In the genomic region with DNA sequence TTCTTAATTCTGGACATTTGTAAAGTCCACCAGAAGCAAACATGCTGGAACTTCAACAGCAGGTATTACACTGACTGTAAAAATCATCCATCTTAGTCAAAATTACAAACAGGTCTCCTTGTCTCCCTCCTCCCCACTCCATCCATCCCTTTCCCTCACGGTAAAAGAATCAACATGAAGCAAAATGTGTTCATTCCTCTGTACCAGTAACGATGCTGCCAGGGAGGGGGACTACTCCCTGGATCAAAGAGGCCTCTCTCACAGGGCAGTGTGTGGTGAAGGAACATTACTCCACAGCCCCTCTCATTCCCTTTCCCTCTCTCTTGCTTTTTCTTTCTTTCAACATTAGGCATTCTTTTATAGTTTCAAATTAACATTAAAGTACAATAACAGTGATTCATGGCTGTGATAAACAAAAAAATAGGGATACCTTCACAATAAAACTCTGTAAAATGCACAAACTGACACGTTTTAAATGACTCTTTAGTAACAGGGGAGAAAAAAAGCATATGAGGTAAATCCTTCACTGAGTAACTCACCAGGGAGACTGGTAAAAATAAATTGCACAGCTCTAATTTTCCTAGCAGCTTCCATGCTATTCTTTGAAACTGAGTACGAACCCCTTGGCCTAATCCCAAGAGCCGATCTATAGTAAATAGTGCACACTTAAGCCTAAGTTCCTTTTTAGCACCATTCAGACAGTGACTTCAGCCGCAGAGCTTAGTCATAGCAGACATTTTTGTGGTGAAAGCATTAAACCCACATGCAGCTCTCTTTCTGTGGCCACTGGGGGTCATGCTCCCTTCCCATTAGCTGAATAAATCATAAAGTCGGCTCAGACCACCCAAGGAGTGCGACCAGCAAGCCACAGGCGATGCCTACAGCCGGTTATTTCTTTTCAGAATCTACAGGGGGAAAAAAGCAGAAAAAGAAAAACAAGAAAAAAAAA, we compare ENCODE assay signal across 8 cellular contexts.
DNase-seq lines count a peak whose midpoint lies in the region; ATAC-seq and TF ChIP-seq lines count a peak whose summit lies in the region.

No MANE protein-coding gene starts in this region.

- no peak overlapping the region for H3K9ac ChIP-seq in SK-N-SH

- no peak overlapping the region for H3K27ac Mint-ChIP-seq in stimulated activated naive CD8-positive, alpha-beta T cell treated with anti-CD3 and anti-CD28 coated beads, Interleukin-15, amount 100 ng/mL, for 72 hours

- TF ChIP-seq RAD21 in SK-N-SH (IDR thresholded peaks at IDR 0.05; ENCODE audit: low read length) = no peak

- 1% methylated on average over 10 of the region's 10 CpGs for WGBS in SK-N-SH (ENCODE audit: low lambda C conversion rate)

- H3K4me3 ChIP-seq in SK-N-SH (ENCODE audit: low read depth in 2 of 2, low read length in 1 of 2) = peak overlapping the region in 1 of 2 experiments; percentile 5; a peak in 1 of 4 replicates

- H3K36me3 ChIP-seq in SK-N-SH (replicated peaks in 1 of 2; ENCODE audit: control insufficient read depth in 1 of 2, insufficient read depth in 2 of 2, low read length in 1 of 2) = no peaks in the 10 kb centered on the region

- no peaks in the 10 kb centered on the region for H3K27me3 ChIP-seq in SK-N-SH (ENCODE audit: insufficient read depth)

- no peaks in the 10 kb centered on the region for H3K79me2 ChIP-seq in SK-N-SH (ENCODE audit: insufficient read depth)

- no peak overlapping the region for H3K4me3 Mint-ChIP-seq in stimulated activated naive CD8-positive, alpha-beta T cell treated with anti-CD3 and anti-CD28 coated beads, Interleukin-15, amount 100 ng/mL, for 72 hours

- H3K4me1 ChIP-seq in SK-N-SH (ENCODE audit: control insufficient read depth in 1 of 2, insufficient read depth in 2 of 2, low read depth in 1 of 2, low read length in 1 of 2) = peaks cover 0 to 17% of the 10 kb centered on the region in 2 experiments; a peak in 1 of 4 replicates

- H2AFZ ChIP-seq in SK-N-SH (ENCODE audit: low read depth) = no peak overlapping the region

- peak in 1 of 2 experiments; percentile 23; a peak in 1 of 4 replicates for TF ChIP-seq EP300 in SK-N-SH (IDR thresholded peaks at IDR 0.05; ENCODE audit: borderline replicate concordance in 1 of 2, low read depth in 1 of 2, low read length in 1 of 2)

- ATAC-seq in GM21360 (IDR thresholded peaks at IDR 0.05; ENCODE audit: unreplicated experiment) = peak; percentile 99
- peak; percentile 98 for ATAC-seq in HG03442 (IDR thresholded peaks at IDR 0.05; ENCODE audit: unreplicated experiment)
- peak; percentile 87 for ATAC-seq in stimulated activated naive CD8-positive, alpha-beta T cell treated with anti-CD3 and anti-CD28 coated beads, Interleukin-15, amount 100 ng/mL, for 72 hours

- POLR2A ChIA-PET in SK-N-SH (lab: Yijun Ruan, JAX) = no interaction called here

- peak overlapping the region; percentile 39; the same call in 1 of the 2 replicates for H3K4me2 ChIP-seq in SK-N-SH

- peak overlapping the region in 1 of 2 experiments; percentile 63; a peak in 1 of 4 replicates for H3K27ac ChIP-seq in SK-N-SH (ENCODE audit: low read depth in 2 of 2, low read length in 1 of 2)

- peaks cover 14% of the 10 kb centered on the region for H3F3A ChIP-seq in SK-N-SH (replicated peaks; ENCODE audit: insufficient read depth)

- CTCF ChIA-PET in SK-N-SH (lab: Yijun Ruan, JAX) = no interaction called here

- peak; percentile 48 for TF ChIP-seq CTCF in SK-N-SH (IDR thresholded peaks at IDR 0.05)

- H3K4me1 Mint-ChIP-seq in stimulated activated naive CD8-positive, alpha-beta T cell treated with anti-CD3 and anti-CD28 coated beads, Interleukin-15, amount 100 ng/mL, for 72 hours = peaks cover 6% of the 10 kb centered on the region

- H3K27me3 Mint-ChIP-seq in stimulated activated naive CD8-positive, alpha-beta T cell treated with anti-CD3 and anti-CD28 coated beads, Interleukin-15, amount 100 ng/mL, for 72 hours = peaks cover 40% of the 10 kb centered on the region

- H4K20me1 ChIP-seq in SK-N-SH (ENCODE audit: insufficient read depth) = no peaks in the 10 kb centered on the region

- H3K9me3 Mint-ChIP-seq in stimulated activated naive CD8-positive, alpha-beta T cell treated with anti-CD3 and anti-CD28 coated beads, Interleukin-15, amount 100 ng/mL, for 72 hours = no peaks in the 10 kb centered on the region

- H3K9me2 ChIP-seq in SK-N-SH = no peaks in the 10 kb centered on the region

- no peaks in the 10 kb centered on the region for H3K9me3 ChIP-seq in SK-N-SH

- DNase-seq in GM04504 (ENCODE audit: low read depth) (peak; percentile 34), SK-N-SH (no peak), fibroblast of the conjunctiva (ENCODE audit: low read depth) (peak; percentile 59), NCI-H1417 treated with DMSO at 0.1 percent for 48 hours (lab: John Stamatoyannopoulos, UW) (no peak), NCI-H524 (lab: John Stamatoyannopoulos, UW) (no peak)
- peak; percentile 9 to 26 for DNase-seq in stimulated activated naive CD8-positive, alpha-beta T cell treated with anti-CD3 and anti-CD28 coated beads, Interleukin-15, amount 100 ng/mL, for 72 hours

TF ChIP-seq in SK-N-SH, 30 proteins besides CTCF, POLR2A, EP300 and RAD21:
- TF ChIP-seq NFIC (IDR thresholded peaks at IDR 0.05; ENCODE audit: borderline replicate concordance) (peak; percentile 40; the same call in 1 of the 2 replicates), EZH2phosphoT487 (IDR thresholded peaks at IDR 0.05; ENCODE audit: borderline replicate concordance, low read depth) (no peak), JUND (IDR thresholded peaks at IDR 0.05) (peak; percentile 29; the same call in 1 of the 2 replicates), TCF12 (IDR thresholded peaks at IDR 0.05) (peak; percentile 62), RXRA (IDR thresholded peaks at IDR 0.05; ENCODE audit: borderline replicate concordance, low read depth) (no peak), FOSL2 (IDR thresholded peaks at IDR 0.05; ENCODE audit: borderline replicate concordance, low read depth) (peak; percentile 62; the same call in 1 of the 2 replicates), TEAD4 (IDR thresholded peaks at IDR 0.05; ENCODE audit: borderline replicate concordance, insufficient read depth) (0 out of 2 replicates have a peak, but pooled peaks have one; percentile 28)
- TF ChIP-seq, protein P1, sequence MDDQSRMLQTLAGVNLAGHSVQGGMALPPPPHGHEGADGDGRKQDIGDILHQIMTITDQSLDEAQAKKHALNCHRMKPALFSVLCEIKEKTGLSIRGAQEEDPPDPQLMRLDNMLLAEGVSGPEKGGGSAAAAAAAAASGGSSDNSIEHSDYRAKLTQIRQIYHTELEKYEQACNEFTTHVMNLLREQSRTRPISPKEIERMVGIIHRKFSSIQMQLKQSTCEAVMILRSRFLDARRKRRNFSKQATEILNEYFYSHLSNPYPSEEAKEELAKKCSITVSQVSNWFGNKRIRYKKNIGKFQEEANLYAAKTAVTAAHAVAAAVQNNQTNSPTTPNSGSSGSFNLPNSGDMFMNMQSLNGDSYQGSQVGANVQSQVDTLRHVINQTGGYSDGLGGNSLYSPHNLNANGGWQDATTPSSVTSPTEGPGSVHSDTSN (IDR thresholded peaks at IDR 0.05) = peak; percentile 57

Comparison
In these comparisons a context has a peak if more than half of its experiments do, and no peak if none do; other contexts are left out.
1. DNase-seq: peak in GM04504 (single experiment), fibroblast of the conjunctiva (single experiment) and stimulated activated naive CD8-positive, alpha-beta T cell treated with anti-CD3 and anti-CD28 coated beads, Interleukin-15, amount 100 ng/mL, for 72 hours (2 of 2); none in SK-N-SH (single experiment), NCI-H1417 treated with DMSO at 0.1 percent for 48 hours (single experiment) and NCI-H524 (0 of 2).
2. Peak in every context shown above with its lines, with median percentiles within 50 percentile points of each other: ATAC-seq.